ENCODE assay signal across 8 cellular contexts in the genomic region with DNA sequence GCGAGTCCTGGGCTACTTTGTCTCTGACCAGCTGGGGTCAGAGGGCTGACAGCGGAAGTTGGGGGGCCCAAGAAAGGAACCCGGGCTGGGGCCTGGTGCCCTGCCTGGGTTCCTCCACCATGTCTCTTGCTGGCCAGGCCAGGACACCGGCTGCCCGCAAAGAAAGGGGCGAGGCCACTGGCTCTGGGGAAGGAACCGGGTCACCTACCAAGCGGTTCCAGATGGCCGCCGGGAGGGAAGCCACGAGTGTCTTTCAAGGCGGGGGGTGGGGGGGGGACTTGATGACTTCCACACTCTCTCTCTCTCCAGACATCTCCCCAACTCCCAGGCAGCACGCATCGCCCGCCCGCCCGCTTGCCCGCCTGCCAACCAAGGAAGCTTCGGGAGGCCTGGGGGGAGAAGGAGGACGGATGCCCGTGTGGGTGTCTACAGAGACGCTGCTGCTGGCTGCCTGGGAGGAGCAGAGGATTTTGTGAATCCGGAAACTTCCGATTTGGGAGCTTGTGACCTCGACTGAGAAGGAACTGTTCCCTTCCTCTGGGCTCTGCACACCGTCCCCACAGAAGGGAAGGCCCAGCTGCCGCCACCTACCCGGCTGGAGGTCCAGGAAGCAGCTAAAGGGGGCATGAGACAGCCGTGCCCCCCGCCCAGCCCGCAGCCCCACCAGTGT. TPM values are rescaled to one million over a fixed set of nuclear protein-coding genes. Genes with fewer than 3 reads are reported as not detected.
DNase-seq lines count a peak whose midpoint lies in the region; ATAC-seq and TF ChIP-seq lines count a peak whose summit lies in the region.

No MANE protein-coding gene starts in this region.

- WGBS in heart left ventricle, 4 donors: 2 to 5% (median 2%) methylated on average over 22 to 31 of the region's 31 CpGs
- WGBS in trophoblast cell (ENCODE audit: extremely low coverage, insufficient coverage, insufficient read length): no CpG with 5 or more reads among the region's 31 CpGs

- peak; percentile 44 to 70 (median 56) for ATAC-seq in heart left ventricle
- no peak for ATAC-seq in HG02610 (IDR thresholded peaks at IDR 0.05; ENCODE audit: unreplicated experiment)

- H3K9me3 ChIP-seq in Loucy (ENCODE audit: insufficient read depth, low read depth, low read length) (no peaks in the 10 kb centered on the region), heart left ventricle (no peaks in the 10 kb centered on the region), trophoblast cell (ENCODE audit: insufficient read depth, low read depth, low read length) (peaks cover 2% of the 10 kb centered on the region)

- no peaks in the 10 kb centered on the region for H3K36me3 Mint-ChIP-seq in activated naive CD8-positive, alpha-beta T cell treated with anti-CD3 and anti-CD28 coated beads for 36 hours

- peaks cover 13% of the 10 kb centered on the region for H3K4me1 Mint-ChIP-seq in activated naive CD8-positive, alpha-beta T cell treated with anti-CD3 and anti-CD28 coated beads for 36 hours

- H2AK5ac ChIP-seq in trophoblast cell (ENCODE audit: low read length): peak overlapping the region; percentile 88

- TF ChIP-seq CTCF in Loucy (conservative IDR thresholded peaks at IDR 0.05; ENCODE audit: low read length) (no peak), heart left ventricle (IDR thresholded peaks at IDR 0.05) (no peak)

- H3K4me1 ChIP-seq in Loucy (ENCODE audit: insufficient read depth, low read length, poor library complexity, severe bottlenecking) (peaks cover 14% of the 10 kb centered on the region), heart left ventricle (peaks cover 0 to 30% (median 12%) of the 10 kb centered on the region in 12 donors), trophoblast cell (ENCODE audit: control insufficient read depth in 1 of 2, insufficient read depth in 2 of 2, low read length in 2 of 2) (peaks cover 7 to 9% of the 10 kb centered on the region in 2 experiments)

- H3K27ac ChIP-seq in heart left ventricle (peak overlapping the region; percentile 62 to 97 (median 90)), trophoblast cell (ENCODE audit: low read depth, low read length) (no peak overlapping the region)

- no peak for TF ChIP-seq POLR2A in heart left ventricle (IDR thresholded peaks at IDR 0.05)

- H2BK12ac ChIP-seq in trophoblast cell (ENCODE audit: low read length): peak overlapping the region; percentile 27

- in situ Hi-C loops in G401 (cut with HindIII; ENCODE audit: low sequenced_read_pairs): no loop called here

- H4K8ac ChIP-seq in trophoblast cell (ENCODE audit: low read depth, low read length): peak overlapping the region; percentile 80

- peaks cover 25% of the 10 kb centered on the region for H4K20me1 ChIP-seq in Loucy (ENCODE audit: insufficient read depth, low read length, poor library complexity, severe bottlenecking)

- H3K36me3 ChIP-seq in Loucy (ENCODE audit: insufficient read depth, low read length) (no peaks in the 10 kb centered on the region), heart left ventricle (peaks cover 0 to 10% (median 0%) of the 10 kb centered on the region in 9 donors), trophoblast cell (ENCODE audit: control insufficient read depth in 1 of 2, insufficient read depth in 2 of 2, low read length in 2 of 2) (peaks cover 6 to 10% of the 10 kb centered on the region in 2 experiments)

- H2AFZ ChIP-seq in Loucy (ENCODE audit: low read length): no peak overlapping the region
- H2AFZ ChIP-seq in trophoblast cell (ENCODE audit: insufficient read depth, low read length, poor library complexity): no peak overlapping the region

- H3K9me2 ChIP-seq in Loucy (replicated peaks; ENCODE audit: low read depth, low read length): no peaks in the 10 kb centered on the region

- H3K4me3 ChIP-seq in Loucy (ENCODE audit: low read length, poor library complexity, severe bottlenecking) (peak overlapping the region; percentile 88), heart left ventricle (peak overlapping the region; percentile 69 to 100 (median 90)), trophoblast cell (ENCODE audit: low read depth, low read length) (peak overlapping the region; percentile 95)

- H3K27me3 Mint-ChIP-seq in activated naive CD8-positive, alpha-beta T cell treated with anti-CD3 and anti-CD28 coated beads for 36 hours: no peaks in the 10 kb centered on the region

- H3K23ac ChIP-seq in trophoblast cell (ENCODE audit: low read length): no peak overlapping the region

- peak overlapping the region; percentile 85 for H4K12ac ChIP-seq in trophoblast cell (ENCODE audit: low read depth, low read length)

- H3K27me3 ChIP-seq in Loucy (ENCODE audit: insufficient read depth, low read length, poor library complexity, severe bottlenecking) (no peaks in the 10 kb centered on the region), heart left ventricle (no peaks in the 10 kb centered on the region), trophoblast cell (ENCODE audit: insufficient read depth, low read length) (no peaks in the 10 kb centered on the region)

- peak overlapping the region; percentile 44 for H3K18ac ChIP-seq in trophoblast cell (ENCODE audit: low read length)

- H3K79me2 ChIP-seq in Loucy (ENCODE audit: insufficient read depth, low read length) (peaks cover 29% of the 10 kb centered on the region), trophoblast cell (ENCODE audit: control insufficient read depth, insufficient read depth, low read length, poor library complexity) (peaks cover 17% of the 10 kb centered on the region)

- no peaks in the 10 kb centered on the region for H3K9me3 Mint-ChIP-seq in activated naive CD8-positive, alpha-beta T cell treated with anti-CD3 and anti-CD28 coated beads for 36 hours

- no peak overlapping the region for H2BK5ac ChIP-seq in trophoblast cell (ENCODE audit: low read depth, low read length, poor library complexity)

- H3K9ac ChIP-seq in Loucy (ENCODE audit: low read depth, low read length, poor library complexity, severe bottlenecking): peak overlapping the region; percentile 74
- no peak overlapping the region for H3K9ac ChIP-seq in trophoblast cell (ENCODE audit: low read length)

- peaks cover 9% of the 10 kb centered on the region for H3K79me1 ChIP-seq in trophoblast cell (ENCODE audit: low read length)

- H4K91ac ChIP-seq in trophoblast cell (ENCODE audit: low read depth, low read length): peak overlapping the region; percentile 76

- intact Hi-C loops in heart left ventricle (cut with DNase I): loop anchor here in 4 of 10 donors (1.0 to 2.0 kb wide), 4 partner anchors 28 to 32 kb away; no protein-coding TSS in a partner anchor

- H3K27ac Mint-ChIP-seq in activated naive CD8-positive, alpha-beta T cell treated with anti-CD3 and anti-CD28 coated beads for 36 hours: peak overlapping the region; percentile 58

- H3K4me3 Mint-ChIP-seq in activated naive CD8-positive, alpha-beta T cell treated with anti-CD3 and anti-CD28 coated beads for 36 hours: peak overlapping the region; percentile 88

- peak overlapping the region; percentile 69 for H3K14ac ChIP-seq in trophoblast cell (ENCODE audit: low read length)

- no peaks in the 10 kb centered on the region for H3F3A ChIP-seq in Loucy (ENCODE audit: low read depth)

- peak; percentile 83 for DNase-seq in G401 (ENCODE audit: low spot score)
- DNase-seq in activated naive CD8-positive, alpha-beta T cell treated with anti-CD3 and anti-CD28 coated beads for 36 hours: peak; percentile 34
- peak in 4 of 5 donors; percentile 61 to 67 (median 62) for DNase-seq in heart left ventricle
- peak in 1 of 2 donors; percentile 57 for DNase-seq in trophoblast cell
- DNase-seq in NCI-H1048 (lab: John Stamatoyannopoulos, UW): no peak
- DNase-seq in SW 1271 (lab: John Stamatoyannopoulos, UW): no peak

- H3K4ac ChIP-seq in trophoblast cell (ENCODE audit: low read depth, low read length): peak overlapping the region; percentile 93

- H3K4me2 ChIP-seq in Loucy (ENCODE audit: low read depth, low read length, poor library complexity, severe bottlenecking) (peak overlapping the region; percentile 98), trophoblast cell (ENCODE audit: low read length) (peak overlapping the region; percentile 97)

- H2BK120ac ChIP-seq in trophoblast cell (ENCODE audit: insufficient read depth, low read length, poor library complexity): peak overlapping the region; percentile 49

RNA-seq across cellular contexts. Expression of gene PIP5K1C, which starts 1.1 kb away (rescaled TPM):
- total RNA-seq in G401 (2014; rRNA removed; shearing (Covaris generic)): 5.3 and 13.0 TPM in 2 replicates
- total RNA-seq in activated naive CD8-positive, alpha-beta T cell treated with anti-CD3 and anti-CD28 coated beads for 36 hours: 10 to 100 TPM; 12.9 to 14.8 TPM
- total RNA-seq in heart left ventricle: 10 to 100 TPM; 27.8 to 56.6 (median 38.2) TPM
- 10 to 100 TPM; 23.9 to 31.0 TPM for polyA plus RNA-seq in heart left ventricle
- polyA plus RNA-seq in trophoblast cell (2013): 36.1 and 36.6 TPM in 2 replicates

RNA-seq across cellular contexts. Expression of gene TJP3, which starts 9.0 kb away (rescaled TPM):
- total RNA-seq in G401 (2014; rRNA removed; shearing (Covaris generic)): 12.4 and 15.1 TPM in 2 replicates
- under 1 TPM; 0.24 to 0.39 TPM for total RNA-seq in activated naive CD8-positive, alpha-beta T cell treated with anti-CD3 and anti-CD28 coated beads for 36 hours
- total RNA-seq in heart left ventricle: under 1 TPM in 2 of 9 donors, not detected in 7; 0.41 to 0.48 TPM
- under 1 TPM in 1 of 2 donors, not detected in 1; 0.06 TPM for polyA plus RNA-seq in heart left ventricle
- 117 and 137 TPM in 2 replicates for polyA plus RNA-seq in trophoblast cell (2013)

Comparison
In these comparisons a context has a peak if more than half of its experiments do, and no peak if none do; other contexts are left out.
1. DNase-seq: peak in G401 (single experiment), activated naive CD8-positive, alpha-beta T cell treated with anti-CD3 and anti-CD28 coated beads for 36 hours (single experiment) and heart left ventricle (4 of 5); none in NCI-H1048 (single experiment) and SW 1271 (0 of 2).
2. Peak in every context shown above with its lines, with median percentiles within 50 percentile points of each other: H3K4me3 ChIP-seq.